14 cellular contexts compared by ENCODE assay signal in genomic region chr3:190031887-190032752, GRCh38.
DNase-seq lines count a peak whose midpoint lies in the region; ATAC-seq and TF ChIP-seq lines count a peak whose summit lies in the region.
"Had no signal": no experiment of that assay in that cellular context is flagged by ENCODE, and none has a peak within 500 bp of the region (broad histone marks: within the 10 kb centered on the region; RNA-seq: fewer than 3 reads in every experiment).

No MANE protein-coding gene starts in this region.

- no peaks in the 10 kb centered on the region for H3K4me1 Mint-ChIP-seq in glutamatergic neuron (ENCODE audit: low read depth, unreplicated experiment)

- TF ChIP-seq RAD21 in HCT116 (IDR thresholded peaks at IDR 0.05; ENCODE audit: low read depth) = no peak

- TF ChIP-seq EP300 in tibial nerve (IDR thresholded peaks at IDR 0.05) = no peak

- H3K4me3 ChIP-seq in A673 (ENCODE audit: low read depth, low read length, poor library complexity, severe bottlenecking) = no peak overlapping the region
- no peak overlapping the region for H3K4me3 ChIP-seq in HCT116 (replicated peaks in 1 of 2; ENCODE audit: low read depth in 1 of 2, low read length in 2 of 2)
- no peak overlapping the region for H3K4me3 ChIP-seq in mesodermal cell (ENCODE audit: extremely low read depth, insufficient read depth, low read length, poor library complexity, severe bottlenecking)
- no peak overlapping the region for H3K4me3 ChIP-seq in tibial nerve
- H3K4me3 ChIP-seq: adrenal gland, skin epidermis had no signal

- no TSS peak for BruUV-seq in A673 (replicated peaks; lab: Mats Ljungman, UMichigan)
- BruUV-seq in HCT116 (replicated peaks; lab: Mats Ljungman, UMichigan) = no TSS peak

- H3K27me3 Mint-ChIP-seq in glutamatergic neuron (ENCODE audit: unreplicated experiment) = peaks cover 1% of the 10 kb centered on the region

- POLR2A ChIA-PET in A673 (lab: Charles Lee; ENCODE audit: low non-redundant PET) (no interaction called here), HCT116 (lab: Charles Lee) (interaction anchor here (0.6 kb wide), 1 partner anchor 69 kb away, joined by 6 read pairs; no protein-coding TSS in a partner anchor)

- no CpG with 5 or more reads among the region's 1 CpG for WGBS in mesodermal cell (ENCODE audit: insufficient coverage in 2 of 2), 2 experiments
- WGBS in tibial nerve, 2 donors = 50 to 61% methylated on average over 1 of the region's 1 CpG

- DNase-seq in A673 (ENCODE audit: low spot score) (no peak), HCT116 (ENCODE audit: low read depth, low spot score) (no peak), amniotic epithelial cell (ENCODE audit: low read depth) (peak; percentile 64), AG08395 (ENCODE audit: low spot score) (no peak), tibial nerve (ENCODE audit: low spot score in 2 of 2) (no peak), glutamatergic neuron (no peak)
- DNase-seq: activated CD4-positive, alpha-beta T cell treated with anti-CD3 and anti-CD28 coated beads, Interleukin-2, amount 50 U/mL, for 48 hours; adrenal gland; Kasumi-1; midbrain; occipital lobe had no signal

- H3K9me3 ChIP-seq in A673 (ENCODE audit: low read depth, low read length, poor library complexity, severe bottlenecking) (no peaks in the 10 kb centered on the region), HCT116 (ENCODE audit: control insufficient read depth in 1 of 2, insufficient read depth in 1 of 2, low read depth in 1 of 2, low read length in 2 of 2) (no peaks in the 10 kb centered on the region), mesodermal cell (ENCODE audit: control insufficient read depth, low read length) (no peaks in the 10 kb centered on the region), tibial nerve (no peaks in the 10 kb centered on the region)
- H3K9me3 ChIP-seq: adrenal gland had no signal

- no peak overlapping the region for H3K4me2 ChIP-seq in HCT116 (ENCODE audit: low read length)

- no peak overlapping the region for H3K4me3 Mint-ChIP-seq in glutamatergic neuron (ENCODE audit: unreplicated experiment)

- CTCF ChIA-PET in A673 (lab: Charles Lee) = interaction anchor here (0.6 to 1.0 kb wide), 2 partner anchors 19 to 68 kb away, joined by 3 read pairs; no protein-coding TSS in a partner anchor
- CTCF ChIA-PET in HCT116 (lab: Charles Lee) = no interaction called here

- no peaks in the 10 kb centered on the region for H3K36me3 Mint-ChIP-seq in glutamatergic neuron (ENCODE audit: unreplicated experiment)

- H3K9me2 ChIP-seq in HCT116 (ENCODE audit: insufficient read depth) = no peaks in the 10 kb centered on the region; the same call in 1 of the 2 replicates

- TF ChIP-seq POLR2A in HCT116 (IDR thresholded peaks at IDR 0.05; ENCODE audit: borderline replicate concordance, extremely low read depth, insufficient read depth, insufficient read length) = no peak
- TF ChIP-seq POLR2A in tibial nerve (IDR thresholded peaks at IDR 0.05) = no peak

- ATAC-seq in HCT116 = no peak
- ATAC-seq in GM19452 (IDR thresholded peaks at IDR 0.05; ENCODE audit: unreplicated experiment) = no peak

- no peaks in the 10 kb centered on the region for H3K9me3 Mint-ChIP-seq in glutamatergic neuron (ENCODE audit: unreplicated experiment)

- H3K36me3 ChIP-seq in A673 (ENCODE audit: insufficient read depth, low read length, poor library complexity, severe bottlenecking) (no peaks in the 10 kb centered on the region), HCT116 (ENCODE audit: control insufficient read depth in 1 of 2, insufficient read depth in 2 of 2, low read length in 2 of 2) (no peaks in the 10 kb centered on the region), mesodermal cell (ENCODE audit: control insufficient read depth, insufficient read depth, low read length) (no peaks in the 10 kb centered on the region), tibial nerve (no peaks in the 10 kb centered on the region)
- H3K36me3 ChIP-seq: adrenal gland had no signal

- TF ChIP-seq CTCF in A673 (conservative IDR thresholded peaks at IDR 0.05; ENCODE audit: low read depth, low read length) (no peak), HCT116 (IDR thresholded peaks at IDR 0.05 in 2 of 3, conservative IDR thresholded peaks at IDR 0.05 in 1 of 3; ENCODE audit: borderline replicate concordance in 1 of 3, insufficient read depth in 1 of 3, low read depth in 2 of 3, low read length in 2 of 3) (no peak), tibial nerve (IDR thresholded peaks at IDR 0.05) (no peak), glutamatergic neuron (IDR thresholded peaks at IDR 0.05; ENCODE audit: partially characterized antibody, unreplicated experiment) (no peak)

- H3K27ac Mint-ChIP-seq in glutamatergic neuron (ENCODE audit: unreplicated experiment) = no peak overlapping the region

- H2AFZ ChIP-seq in HCT116 (ENCODE audit: low read depth, low read length, poor library complexity, severe bottlenecking) = peak overlapping the region; percentile 94

- no peaks in the 10 kb centered on the region; the same call in 1 of the 2 replicates for H4K20me1 ChIP-seq in HCT116 (ENCODE audit: insufficient read depth)

- RAD21 ChIA-PET in HCT116 (lab: Charles Lee; ENCODE audit: low non-redundant PET in 1 of 2, low total read pairs in 2 of 2, uncharacterized antibody in 2 of 2, unreplicated experiment in 2 of 2) = no interaction called here

- no peak overlapping the region for H3K9ac ChIP-seq in HCT116 (ENCODE audit: low read length)

- no peaks in the 10 kb centered on the region for H3K79me2 ChIP-seq in HCT116 (ENCODE audit: insufficient read depth, low read length)

- H3K27me3 ChIP-seq in A673 (replicated peaks; ENCODE audit: insufficient read depth, low read depth, low read length, poor library complexity) (no peaks in the 10 kb centered on the region), HCT116 (ENCODE audit: insufficient read depth, low read length) (no peaks in the 10 kb centered on the region), tibial nerve (no peaks in the 10 kb centered on the region)
- H3K27me3 ChIP-seq: adrenal gland had no signal

- H3K27ac ChIP-seq in A673 (ENCODE audit: low read depth, low read length, poor library complexity, severe bottlenecking) (peak overlapping the region; percentile 37), HCT116 (ENCODE audit: low read depth, low read length) (no peak overlapping the region), mesodermal cell (ENCODE audit: low read depth, low read length, severe bottlenecking) (peak overlapping the region; percentile 8), tibial nerve (no peak overlapping the region)
- H3K27ac ChIP-seq: skin epidermis had no signal

- H3K4me1 ChIP-seq in A673 (ENCODE audit: insufficient read depth, low read length, poor library complexity, severe bottlenecking) (peaks cover 9% of the 10 kb centered on the region), HCT116 (ENCODE audit: control insufficient read depth in 1 of 2, insufficient read depth in 2 of 2, low read length in 2 of 2) (peaks cover 0 to 9% of the 10 kb centered on the region in 2 experiments; a peak in 2 of 4 replicates), mesodermal cell (ENCODE audit: control insufficient read depth, insufficient read depth, low read length, poor library complexity, severe bottlenecking) (peaks cover 14% of the 10 kb centered on the region), tibial nerve (peaks cover 0 to 7% (median 0%) of the 10 kb centered on the region in 4 donors)

- intact Hi-C loops in A673 (cut with micrococcal nuclease; ENCODE audit: unreplicated experiment) = no loop called here
- intact Hi-C loops in HCT116 (cut with micrococcal nuclease) = no loop called here

TF ChIP-seq in HCT116, 20 proteins besides CTCF, POLR2A, EP300 and RAD21:
- no peak for TF ChIP-seq ZFX (IDR thresholded peaks at IDR 0.05)

Comparison
In these comparisons a context has a peak if more than half of its experiments do, and no peak if none do; other contexts are left out.
1. H3K27ac ChIP-seq: peak in A673 (single experiment) and mesodermal cell (single experiment); none in HCT116 (single experiment) and tibial nerve (0 of 4).